ENCODE assay signal across 9 cellular contexts in the genomic region with DNA sequence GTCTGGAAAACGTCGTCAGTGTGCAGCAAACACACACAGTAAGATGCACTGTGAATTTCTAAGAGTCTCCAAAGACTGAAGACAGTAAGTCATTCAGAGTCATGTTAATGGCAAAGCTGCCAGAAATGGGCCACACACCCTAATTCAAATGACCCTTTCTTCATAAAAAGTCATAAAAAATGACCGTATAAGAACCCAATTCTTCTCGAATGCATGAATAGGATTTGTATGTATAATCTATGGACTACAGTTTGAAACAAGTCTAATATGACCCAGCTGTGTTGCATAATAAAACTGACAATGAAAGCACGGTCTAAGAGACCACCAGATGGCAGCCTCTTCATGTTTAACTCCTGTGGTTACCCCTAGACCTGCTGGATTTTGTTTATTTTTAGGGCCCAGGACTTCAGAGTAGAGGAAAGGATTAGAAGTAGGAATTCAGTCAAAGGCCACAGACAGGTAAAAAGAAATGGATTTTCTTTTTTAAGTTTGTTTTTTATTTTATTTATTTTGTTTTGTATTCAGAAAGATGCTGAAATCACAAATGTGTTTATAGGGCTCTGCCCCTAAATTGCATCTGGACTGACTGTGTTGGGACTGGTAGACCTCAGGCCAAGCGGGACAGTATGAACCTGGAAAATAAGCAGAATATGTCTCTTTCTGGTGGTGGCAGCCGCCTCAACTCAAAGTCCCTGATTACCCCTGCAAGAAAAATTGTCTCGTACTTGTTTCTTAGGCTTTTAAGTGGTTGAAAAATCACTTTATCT. TPM values are rescaled to one million over a fixed set of nuclear protein-coding genes. Genes with fewer than 3 reads are reported as not detected.
DNase-seq lines count a peak whose midpoint lies in the region; TF ChIP-seq lines count a peak whose summit lies in the region.
"Had no signal": no experiment of that assay in that cellular context is flagged by ENCODE, and none has a peak within 500 bp of the region (broad histone marks: within the 10 kb centered on the region; RNA-seq: fewer than 3 reads in every experiment).

No MANE protein-coding gene starts in this region.

- H3K36me3 Mint-ChIP-seq in activated T-cell treated with anti-CD3 and anti-CD28 coated beads, Interleukin-2, amount 50 U/mL, for 24 hours (ENCODE audit: low read depth) = no peaks in the 10 kb centered on the region

- POLR2A ChIA-PET in HEK293T (lab: Yijun Ruan, JAX) = interaction anchor here (0.7 kb wide), 1 partner anchor 332 kb away, joined by 3 read pairs; no protein-coding TSS in a partner anchor

- no peak overlapping the region for H3K27ac Mint-ChIP-seq in activated T-cell treated with anti-CD3 and anti-CD28 coated beads, Interleukin-2, amount 50 U/mL, for 24 hours
- H3K27ac Mint-ChIP-seq: activated T-cell treated with anti-CD3 and anti-CD28 coated beads, Interleukin-2, amount 50 U/mL, for 72 hours had no signal

- no peak overlapping the region for H3K4me3 ChIP-seq in GM06990 (replicated peaks; ENCODE audit: low read depth, low read length)
- no peak overlapping the region for H3K4me3 ChIP-seq in left ventricle myocardium inferior
- no peak overlapping the region for H3K4me3 ChIP-seq in skeletal muscle cell (ENCODE audit: low read depth, low read length)

- peaks cover 4% of the 10 kb centered on the region for H3K4me1 ChIP-seq in left ventricle myocardium inferior

- CTCF ChIA-PET in HEK293T (lab: Yijun Ruan, JAX) = interaction anchor here (0.8 kb wide), 1 partner anchor 11 kb away, joined by 3 read pairs; no protein-coding TSS in a partner anchor

- DNase-seq in GM06990 (ENCODE audit: extremely low read depth, insufficient read length) = no peak
- DNase-seq in HEK293T (ENCODE audit: extremely low spot score) = peak; percentile 41
- peak; percentile 13 to 49 for DNase-seq in NCI-H1930 (lab: John Stamatoyannopoulos, UW)
- DNase-seq in left ventricle myocardium inferior = no peak
- peak; percentile 23 for DNase-seq in skeletal muscle cell (ENCODE audit: low read depth)
- DNase-seq in activated T-cell treated with anti-CD3 and anti-CD28 coated beads, Interleukin-2, amount 50 U/mL, for 24 hours = no peak
- DNase-seq in activated CD4-positive, alpha-beta T cell treated with anti-CD3 and anti-CD28 coated beads for 4 hours = no peak

- intact Hi-C loops in left ventricle myocardium inferior (cut with micrococcal nuclease) = loop anchor here (5.0 kb wide), 1 partner anchor 408 kb away; no protein-coding TSS in a partner anchor

- TF ChIP-seq CTCF in GM06990 (IDR thresholded peaks at IDR 0.05; ENCODE audit: insufficient read depth, low read length, poor library complexity, severe bottlenecking) (peak; percentile 68), VCaP (conservative IDR thresholded peaks at IDR 0.05) (peak; percentile 83), left ventricle myocardium inferior (IDR thresholded peaks at IDR 0.05; ENCODE audit: borderline replicate concordance) (peak; percentile 74)

- no peaks in the 10 kb centered on the region for H3K36me3 ChIP-seq in GM06990 (ENCODE audit: control insufficient read depth, insufficient read depth, low read length)
- no peaks in the 10 kb centered on the region for H3K36me3 ChIP-seq in left ventricle myocardium inferior

- no peaks in the 10 kb centered on the region for H3K27me3 Mint-ChIP-seq in activated T-cell treated with anti-CD3 and anti-CD28 coated beads, Interleukin-2, amount 50 U/mL, for 24 hours

- no peaks in the 10 kb centered on the region for H3K9me3 Mint-ChIP-seq in activated T-cell treated with anti-CD3 and anti-CD28 coated beads, Interleukin-2, amount 50 U/mL, for 24 hours

- no peak overlapping the region for H3K27ac ChIP-seq in VCaP
- H3K27ac ChIP-seq in left ventricle myocardium inferior (replicated peaks) = no peak overlapping the region

- H3K4me3 Mint-ChIP-seq in activated T-cell treated with anti-CD3 and anti-CD28 coated beads, Interleukin-2, amount 50 U/mL, for 24 hours = no peak overlapping the region
- H3K4me3 Mint-ChIP-seq: activated T-cell treated with anti-CD3 and anti-CD28 coated beads, Interleukin-2, amount 50 U/mL, for 72 hours had no signal

- H3K4me1 Mint-ChIP-seq in activated T-cell treated with anti-CD3 and anti-CD28 coated beads, Interleukin-2, amount 50 U/mL, for 24 hours (ENCODE audit: low read depth) = no peaks in the 10 kb centered on the region

- no peaks in the 10 kb centered on the region for H3K27me3 ChIP-seq in GM06990 (replicated peaks; ENCODE audit: control insufficient read depth, insufficient read depth, low read length)
- no peaks in the 10 kb centered on the region for H3K27me3 ChIP-seq in left ventricle myocardium inferior (ENCODE audit: low read depth)

- no peaks in the 10 kb centered on the region for H3K9me3 ChIP-seq in left ventricle myocardium inferior (replicated peaks)

TF ChIP-seq in HEK293T, 16 proteins besides CTCF, POLR2A, EP300 and RAD21:
- TF ChIP-seq, protein P1, sequence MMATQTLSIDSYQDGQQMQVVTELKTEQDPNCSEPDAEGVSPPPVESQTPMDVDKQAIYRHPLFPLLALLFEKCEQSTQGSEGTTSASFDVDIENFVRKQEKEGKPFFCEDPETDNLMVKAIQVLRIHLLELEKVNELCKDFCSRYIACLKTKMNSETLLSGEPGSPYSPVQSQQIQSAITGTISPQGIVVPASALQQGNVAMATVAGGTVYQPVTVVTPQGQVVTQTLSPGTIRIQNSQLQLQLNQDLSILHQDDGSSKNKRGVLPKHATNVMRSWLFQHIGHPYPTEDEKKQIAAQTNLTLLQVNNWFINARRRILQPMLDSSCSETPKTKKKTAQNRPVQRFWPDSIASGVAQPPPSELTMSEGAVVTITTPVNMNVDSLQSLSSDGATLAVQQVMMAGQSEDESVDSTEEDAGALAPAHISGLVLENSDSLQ (IDR thresholded peaks at IDR 0.05) = no peak
- no peak for TF ChIP-seq FOXM1 (IDR thresholded peaks at IDR 0.05; ENCODE audit: borderline replicate concordance)
- TF ChIP-seq L3MBTL2 (conservative IDR thresholded peaks at IDR 0.05) = no peak
- no peak for TF ChIP-seq ELF4 (IDR thresholded peaks at IDR 0.05)
- no peak for TF ChIP-seq SP1 (IDR thresholded peaks at IDR 0.05)
- no peak for TF ChIP-seq HDGF (IDR thresholded peaks at IDR 0.05; ENCODE audit: borderline replicate concordance)
- TF ChIP-seq LEF1 (IDR thresholded peaks at IDR 0.05; ENCODE audit: borderline replicate concordance) = no peak
- TF ChIP-seq FOXA1 (IDR thresholded peaks at IDR 0.05) = no peak
- no peak for TF ChIP-seq NFRKB (IDR thresholded peaks at IDR 0.05)
- TF ChIP-seq BHLHE40 (IDR thresholded peaks at IDR 0.05; ENCODE audit: borderline replicate concordance) = no peak
- no peak for TF ChIP-seq ARNT (IDR thresholded peaks at IDR 0.05)
- no peak for TF ChIP-seq SUZ12 (IDR thresholded peaks at IDR 0.05)
- TF ChIP-seq ZNF384 (IDR thresholded peaks at IDR 0.05) = no peak
- TF ChIP-seq FOXK2 (IDR thresholded peaks at IDR 0.05) = no peak
- TF ChIP-seq TARDBP (IDR thresholded peaks at IDR 0.05) = no peak
- TF ChIP-seq CTBP1 (IDR thresholded peaks at IDR 0.05; ENCODE audit: borderline replicate concordance) = no peak

RNA-seq across cellular contexts. Expression of a gene that starts 32.1 kb away (rescaled TPM):
- not detected for total RNA-seq in left ventricle myocardium inferior
- total RNA-seq: activated T-cell treated with anti-CD3 and anti-CD28 coated beads, Interleukin-2, amount 50 U/mL, for 72 hours had no signal

Comparison
In these comparisons a context has a peak if more than half of its experiments do, and no peak if none do; other contexts are left out.
1. DNase-seq: peak in HEK293T (single experiment), NCI-H1930 (2 of 2) and skeletal muscle cell (single experiment); none in GM06990 (single experiment), left ventricle myocardium inferior (single experiment), activated T-cell treated with anti-CD3 and anti-CD28 coated beads, Interleukin-2, amount 50 U/mL, for 24 hours (single experiment) and activated CD4-positive, alpha-beta T cell treated with anti-CD3 and anti-CD28 coated beads for 4 hours (0 of 2).
2. Peak in every context shown above with its lines, with median percentiles within 50 percentile points of each other: CTCF ChIP-seq.